In genomic region chr21:33544451-33544850, GRCh38 we compare ENCODE assay signal across 7 cellular contexts. TPM values are rescaled to one million over a fixed set of nuclear protein-coding genes. Genes with fewer than 3 reads are reported as not detected.
DNase-seq lines count a peak whose midpoint lies in the region; ATAC-seq and TF ChIP-seq lines count a peak whose summit lies in the region.

No MANE protein-coding gene starts in this region.

- peaks cover 85% of the 10 kb centered on the region for H3K79me2 ChIP-seq in hepatocyte

- no peak for TF ChIP-seq CTCF in HEK293 (tag by site-specific recombination; IDR thresholded peaks at IDR 0.05)
- TF ChIP-seq CTCF in activated B cell treated with CpG ODN at 0.5 μM for 24 hours (IDR thresholded peaks at IDR 0.05) = no peak
- no peak for TF ChIP-seq CTCF in hepatocyte (IDR thresholded peaks at IDR 0.05; ENCODE audit: poor library complexity)

- intact Hi-C loops in activated B cell treated with CpG ODN at 0.5 μM for 24 hours (cut with micrococcal nuclease) = loop anchor here (5.0 kb wide), 3 partner anchors 182 to 817 kb away; partner anchors contain the start of gene SYNJ1
- intact Hi-C loops in posterior vena cava (cut with DNase I) = no loop called here

- DNase-seq in activated B cell treated with CpG ODN at 0.5 μM for 24 hours (no peak), hepatocyte (ENCODE audit: low spot score) (no peak), GM19240 (ENCODE audit: insufficient read length, low spot score) (no peak), posterior vena cava (ENCODE audit: low spot score) (no peak)
- DNase-seq in stimulated activated effector memory CD8-positive, alpha-beta T cell treated with anti-CD3 and anti-CD28 coated beads, Interleukin-12 subunit alpha, Interleukin-12 subunit beta, amount 100 ng/mL, for 72 hours (ENCODE audit: low spot score in 2 of 2) = no peak
- no peak for DNase-seq in effector CD8-positive, alpha-beta T cell (lab: John Stamatoyannopoulos, UW)

- H4K20me1 ChIP-seq in hepatocyte (ENCODE audit: insufficient read depth, poor library complexity, severe bottlenecking) = peaks cover 61% of the 10 kb centered on the region

- no peaks in the 10 kb centered on the region for H3K27me3 ChIP-seq in hepatocyte

- peak overlapping the region; percentile 87 for H3K4me2 ChIP-seq in hepatocyte

- no peaks in the 10 kb centered on the region for H3K9me3 ChIP-seq in HEK293 (ENCODE audit: control insufficient read depth, insufficient read depth, low read depth, low read length)
- no peaks in the 10 kb centered on the region for H3K9me3 ChIP-seq in hepatocyte (ENCODE audit: low read depth)

- peaks cover 36 to 37% of the 10 kb centered on the region in 2 experiments for H3K36me3 ChIP-seq in HEK293 (ENCODE audit: control insufficient read depth in 2 of 2, insufficient read depth in 1 of 2, low read length in 2 of 2)
- no peaks in the 10 kb centered on the region for H3K36me3 ChIP-seq in hepatocyte (replicated peaks; ENCODE audit: insufficient read depth, low read depth)

- ATAC-seq in activated B cell treated with CpG ODN at 0.5 μM for 24 hours (ENCODE audit: low read depth) = no peak
- ATAC-seq in stimulated activated effector memory CD8-positive, alpha-beta T cell treated with anti-CD3 and anti-CD28 coated beads, Interleukin-12 subunit alpha, Interleukin-12 subunit beta, amount 100 ng/mL, for 72 hours = no peak

- no peak overlapping the region for H2AFZ ChIP-seq in hepatocyte

- POLR2A ChIA-PET in HEK293 (lab: Yijun Ruan, JAX) = interaction anchor here (0.6 to 3.3 kb wide), 3 partner anchors 12 to 64 kb away, joined by 3 to 20 read pairs (median 15); partner anchors contain the start of genes DONSON and TMEM50B
- POLR2A ChIA-PET in activated B cell treated with CpG ODN at 0.5 μM for 24 hours (lab: Charles Lee) = interaction anchor here (0.5 to 5.3 kb wide), 6 partner anchors 11 to 99 kb away, joined by 3 to 62 read pairs (median 8); partner anchors contain the start of genes DNAJC28 and TMEM50B

- H3K9me3 Mint-ChIP-seq in activated B cell treated with CpG ODN at 0.5 μM for 24 hours = no peaks in the 10 kb centered on the region
- no peaks in the 10 kb centered on the region for H3K9me3 Mint-ChIP-seq in stimulated activated effector memory CD8-positive, alpha-beta T cell treated with anti-CD3 and anti-CD28 coated beads, Interleukin-12 subunit alpha, Interleukin-12 subunit beta, amount 100 ng/mL, for 72 hours

- CTCF ChIA-PET in HEK293 (lab: Yijun Ruan, JAX) (interaction anchor here (0.7 to 1.1 kb wide), 3 partner anchors 39 to 65 kb away, joined by 3 to 4 read pairs (median 3); partner anchors contain the start of gene TMEM50B), activated B cell treated with CpG ODN at 0.5 μM for 24 hours (lab: Charles Lee) (interaction anchor here (1.5 kb wide), 1 partner anchor 61 kb away, joined by 3 read pairs; no protein-coding TSS in a partner anchor)

- H3K27me3 Mint-ChIP-seq in activated B cell treated with CpG ODN at 0.5 μM for 24 hours = no peaks in the 10 kb centered on the region

- H3K9me2 ChIP-seq in hepatocyte (replicated peaks; ENCODE audit: insufficient read depth) = no peaks in the 10 kb centered on the region

- 21% methylated on average over 5 of the region's 5 CpGs for WGBS in hepatocyte (ENCODE audit: low lambda C conversion rate, missing lambda C conversion rate)

- H3K27ac Mint-ChIP-seq in activated B cell treated with CpG ODN at 0.5 μM for 24 hours = peak overlapping the region; percentile 100
- H3K27ac Mint-ChIP-seq in stimulated activated effector memory CD8-positive, alpha-beta T cell treated with anti-CD3 and anti-CD28 coated beads, Interleukin-12 subunit alpha, Interleukin-12 subunit beta, amount 100 ng/mL, for 72 hours = peak overlapping the region; percentile 99

- H3K27ac ChIP-seq in HEK293 (ENCODE audit: extremely low read depth, low read depth, low read length) (peak overlapping the region; percentile 3; the same call in 1 of the 2 replicates), hepatocyte (peak overlapping the region; percentile 95)

- H3K4me1 Mint-ChIP-seq in activated B cell treated with CpG ODN at 0.5 μM for 24 hours = peaks cover 59% of the 10 kb centered on the region
- peaks cover 36% of the 10 kb centered on the region for H3K4me1 Mint-ChIP-seq in stimulated activated effector memory CD8-positive, alpha-beta T cell treated with anti-CD3 and anti-CD28 coated beads, Interleukin-12 subunit alpha, Interleukin-12 subunit beta, amount 100 ng/mL, for 72 hours

- peak overlapping the region; percentile 98 for H3K4me3 Mint-ChIP-seq in activated B cell treated with CpG ODN at 0.5 μM for 24 hours
- H3K4me3 Mint-ChIP-seq in stimulated activated effector memory CD8-positive, alpha-beta T cell treated with anti-CD3 and anti-CD28 coated beads, Interleukin-12 subunit alpha, Interleukin-12 subunit beta, amount 100 ng/mL, for 72 hours = peak overlapping the region; percentile 90

- peak overlapping the region; percentile 98 for H3K4me3 ChIP-seq in HEK293 (ENCODE audit: low read depth, low read length)
- H3K4me3 ChIP-seq in hepatocyte = peak overlapping the region; percentile 37

- peaks cover 12% of the 10 kb centered on the region for H3K4me1 ChIP-seq in HEK293 (ENCODE audit: control insufficient read depth, insufficient read depth, low read length)
- H3K4me1 ChIP-seq in hepatocyte (ENCODE audit: insufficient read depth) = peaks cover 16% of the 10 kb centered on the region

- H3K36me3 Mint-ChIP-seq in activated B cell treated with CpG ODN at 0.5 μM for 24 hours (ENCODE audit: low read depth) = peaks cover 54% of the 10 kb centered on the region
- peaks cover 83% of the 10 kb centered on the region for H3K36me3 Mint-ChIP-seq in stimulated activated effector memory CD8-positive, alpha-beta T cell treated with anti-CD3 and anti-CD28 coated beads, Interleukin-12 subunit alpha, Interleukin-12 subunit beta, amount 100 ng/mL, for 72 hours

TF ChIP-seq in HEK293, 187 proteins besides CTCF, POLR2A, EP300 and RAD21:
- no peak for TF ChIP-seq ZNF324 (tag by site-specific recombination; IDR thresholded peaks at IDR 0.05)
- 0 out of 2 replicates have a peak, but pooled peaks have one; percentile 24 for TF ChIP-seq ZNF394 (tag by site-specific recombination; IDR thresholded peaks at IDR 0.05; ENCODE audit: borderline replicate concordance)
- TF ChIP-seq ZNF426 (tag by site-specific recombination; IDR thresholded peaks at IDR 0.05) = peak; percentile 5; the same call in 1 of the 2 replicates
- TF ChIP-seq ZNF623 (tag by site-specific recombination; IDR thresholded peaks at IDR 0.05) = 0 out of 2 replicates have a peak, but pooled peaks have one; percentile 5
- peak; percentile 75 for TF ChIP-seq SCRT2 (tag by site-specific recombination; IDR thresholded peaks at IDR 0.05)
- 0 out of 2 replicates have a peak, but pooled peaks have one; percentile 5 for TF ChIP-seq ZNF664 (tag by site-specific recombination; IDR thresholded peaks at IDR 0.05)
- peak; percentile 94 for TF ChIP-seq ZNF146 (tag by site-specific recombination; IDR thresholded peaks at IDR 0.05)
- TF ChIP-seq ZNF341 (tag by site-specific recombination; IDR thresholded peaks at IDR 0.05; ENCODE audit: low read depth) = no peak

RNA-seq across cellular contexts. Expression of gene SON, which starts 1.6 kb away (rescaled TPM):
- total RNA-seq in activated B cell treated with CpG ODN at 0.5 μM for 24 hours (429 and 474 TPM in 2 replicates), hepatocyte (154 and 181 TPM in 2 replicates), posterior vena cava (100 to 1,000 TPM; 220 to 221 TPM)
- 358 and 454 TPM in 2 replicates for polyA plus RNA-seq in hepatocyte

RNA-seq across cellular contexts. Expression of gene GART, which starts 2.5 kb away (rescaled TPM):
- total RNA-seq in activated B cell treated with CpG ODN at 0.5 μM for 24 hours = 99.1 and 106 TPM in 2 replicates
- total RNA-seq in hepatocyte = 83.3 and 99.6 TPM in 2 replicates
- polyA plus RNA-seq in hepatocyte = 41.6 TPM in 2 replicates
- total RNA-seq in posterior vena cava = 10 to 100 TPM; 52.6 to 57.6 TPM

RNA-seq across cellular contexts. Expression of gene DONSON, which starts 44.0 kb away (rescaled TPM):
- total RNA-seq in activated B cell treated with CpG ODN at 0.5 μM for 24 hours = 4.4 and 4.7 TPM in 2 replicates
- 15.1 and 15.9 TPM in 2 replicates for total RNA-seq in hepatocyte
- polyA plus RNA-seq in hepatocyte = 17.1 and 23.2 TPM in 2 replicates
- total RNA-seq in posterior vena cava = 1 to 10 TPM; 5.1 to 7.1 TPM

RNA-seq across cellular contexts. Expression of gene DNAJC28, which starts 52.9 kb away (rescaled TPM):
- 0.53 and 0.66 TPM in 2 replicates for total RNA-seq in activated B cell treated with CpG ODN at 0.5 μM for 24 hours
- total RNA-seq in hepatocyte = 3.8 and 5.8 TPM in 2 replicates
- polyA plus RNA-seq in hepatocyte = 1.2 and 2.0 TPM in 2 replicates
- 1 to 10 TPM; 1.3 to 1.6 TPM for total RNA-seq in posterior vena cava
